ENCODE assay signal across 25 cellular contexts in genomic region chr10:3563298-3563697, GRCh38.
DNase-seq lines count a peak whose midpoint lies in the region; ATAC-seq, FAIRE-seq and TF ChIP-seq lines count a peak whose summit lies in the region.
"Had no signal": no experiment of that assay in that cellular context is flagged by ENCODE, and none has a peak within 500 bp of the region (broad histone marks: within the 10 kb centered on the region; RNA-seq: fewer than 3 reads in every experiment).

No MANE protein-coding gene starts in this region.

- no peak for TF ChIP-seq CTCF in glutamatergic neuron (IDR thresholded peaks at IDR 0.05; ENCODE audit: partially characterized antibody, unreplicated experiment)

- H3K4me3 Mint-ChIP-seq in activated T-helper 1 cell treated with anti-CD3 and anti-CD28 coated beads, Interleukin-12 subunit alpha, Interleukin-12 subunit beta, Interleukin-2, Interleukin-4 antibody, amounts not matched to agents 30 ng/mL and 10 ng/mL and 1 ng/mL, durations not matched to agents 14 hours and 24 hours and 36 hours: no peak overlapping the region
- H3K4me3 Mint-ChIP-seq in stimulated activated memory B cell treated with anti-CD40 and anti-IgM and Interleukin-4, amounts not matched to agents 10 μg/mL and 1 μg/mL and 100 μg/mL, for 72 hours: no peak overlapping the region
- H3K4me3 Mint-ChIP-seq in glutamatergic neuron (ENCODE audit: unreplicated experiment): no peak overlapping the region
- H3K4me3 Mint-ChIP-seq: immature natural killer cell; natural killer cell treated with Interleukin-12 subunit alpha and Interleukin-12 subunit beta and Interleukin-15 and Interleukin-18, amount 100 ng/mL, for 72 hours; WTC11 had no signal

- peak overlapping the region; percentile 49 for H3K27ac Mint-ChIP-seq in activated T-helper 1 cell treated with anti-CD3 and anti-CD28 coated beads, Interleukin-12 subunit alpha, Interleukin-12 subunit beta, Interleukin-2, Interleukin-4 antibody, amounts not matched to agents 30 ng/mL and 10 ng/mL and 1 ng/mL, durations not matched to agents 14 hours and 24 hours and 36 hours
- H3K27ac Mint-ChIP-seq in stimulated activated memory B cell treated with anti-CD40 and anti-IgM and Interleukin-4, amounts not matched to agents 10 μg/mL and 1 μg/mL and 100 μg/mL, for 72 hours: no peak overlapping the region
- no peak overlapping the region for H3K27ac Mint-ChIP-seq in glutamatergic neuron (ENCODE audit: unreplicated experiment)
- H3K27ac Mint-ChIP-seq: immature natural killer cell; natural killer cell treated with Interleukin-12 subunit alpha and Interleukin-12 subunit beta and Interleukin-15 and Interleukin-18, amount 100 ng/mL, for 72 hours; WTC11 had no signal

- peaks cover 3% of the 10 kb centered on the region for H3K36me3 Mint-ChIP-seq in activated T-helper 1 cell treated with anti-CD3 and anti-CD28 coated beads, Interleukin-12 subunit alpha, Interleukin-12 subunit beta, Interleukin-2, Interleukin-4 antibody, amounts not matched to agents 30 ng/mL and 10 ng/mL and 1 ng/mL, durations not matched to agents 14 hours and 24 hours and 36 hours (ENCODE audit: low read depth)
- no peaks in the 10 kb centered on the region for H3K36me3 Mint-ChIP-seq in stimulated activated memory B cell treated with anti-CD40 and anti-IgM and Interleukin-4, amounts not matched to agents 10 μg/mL and 1 μg/mL and 100 μg/mL, for 72 hours
- H3K36me3 Mint-ChIP-seq in glutamatergic neuron (ENCODE audit: unreplicated experiment): no peaks in the 10 kb centered on the region
- H3K36me3 Mint-ChIP-seq: immature natural killer cell; natural killer cell treated with Interleukin-12 subunit alpha and Interleukin-12 subunit beta and Interleukin-15 and Interleukin-18, amount 100 ng/mL, for 72 hours had no signal

- intact Hi-C loops in activated T-helper 1 cell treated with anti-CD3 and anti-CD28 coated beads, Interleukin-12 subunit alpha, Interleukin-12 subunit beta, Interleukin-2, Interleukin-4 antibody, amounts not matched to agents 30 ng/mL and 10 ng/mL and 1 ng/mL, durations not matched to agents 14 hours and 24 hours and 36 hours (cut with micrococcal nuclease): loop anchor here (1.0 to 5.0 kb wide), 4 partner anchors 44 to 214 kb away; no protein-coding TSS in a partner anchor

- ATAC-seq in stimulated activated memory B cell treated with anti-CD40 and anti-IgM and Interleukin-4, amounts not matched to agents 10 μg/mL and 1 μg/mL and 100 μg/mL, for 72 hours: peak; percentile 69
- ATAC-seq: HepG2, left lung, sciatic nerve, WTC11 had no signal

- H3K27me3 Mint-ChIP-seq in activated T-helper 1 cell treated with anti-CD3 and anti-CD28 coated beads, Interleukin-12 subunit alpha, Interleukin-12 subunit beta, Interleukin-2, Interleukin-4 antibody, amounts not matched to agents 30 ng/mL and 10 ng/mL and 1 ng/mL, durations not matched to agents 14 hours and 24 hours and 36 hours (ENCODE audit: insufficient read depth): peaks cover 7% of the 10 kb centered on the region
- H3K27me3 Mint-ChIP-seq in stimulated activated memory B cell treated with anti-CD40 and anti-IgM and Interleukin-4, amounts not matched to agents 10 μg/mL and 1 μg/mL and 100 μg/mL, for 72 hours: peaks cover 7% of the 10 kb centered on the region
- peaks cover 4% of the 10 kb centered on the region for H3K27me3 Mint-ChIP-seq in glutamatergic neuron (ENCODE audit: unreplicated experiment)

- no peak for FAIRE-seq in urothelium cell line (lab: Jason Lieb, UNC)
- FAIRE-seq: G401.6, HepG2 had no signal

- DNase-seq in activated naive CD4-positive, alpha-beta T cell treated with Interleukin-2 at 50 U/mL for 16 hours: peak; percentile 66
- DNase-seq in activated naive CD4-positive, alpha-beta T cell (lab: John Stamatoyannopoulos, UW): no peak
- DNase-seq in activated T-helper 1 cell treated with anti-CD3 and anti-CD28 coated beads, Interleukin-12 subunit alpha, Interleukin-12 subunit beta, Interleukin-2, Interleukin-4 antibody, amounts not matched to agents 30 ng/mL and 10 ng/mL and 1 ng/mL, durations not matched to agents 14 hours and 24 hours and 36 hours (ENCODE audit: low spot score): no peak
- DNase-seq in stimulated activated CD4-positive, alpha-beta T cell treated with anti-CD3 and anti-CD28 coated beads, Interleukin-2, amount 100 ng/mL, for 24 hours: peak; percentile 54 to 57
- no peak for DNase-seq in SKM-1 treated with dmso at 0.1 percent for 144 hours (lab: John Stamatoyannopoulos, UW; ENCODE audit: unreplicated experiment)
- no peak for DNase-seq in glutamatergic neuron
- no peak for DNase-seq in urothelium cell line (ENCODE audit: low spot score)
- DNase-seq: activated gamma-delta T cell; central memory CD4-positive, alpha-beta T cell; DMS 273 treated with DMSO at 0.1 percent for 48 hours; immature natural killer cell; left lung; midbrain; NCI-H510A; RPMI8226; SK-N-SH; stomach; T-helper 9 cell; trophoblast cell had no signal

- peaks cover 3% of the 10 kb centered on the region for H3K9me3 Mint-ChIP-seq in activated T-helper 1 cell treated with anti-CD3 and anti-CD28 coated beads, Interleukin-12 subunit alpha, Interleukin-12 subunit beta, Interleukin-2, Interleukin-4 antibody, amounts not matched to agents 30 ng/mL and 10 ng/mL and 1 ng/mL, durations not matched to agents 14 hours and 24 hours and 36 hours
- no peaks in the 10 kb centered on the region for H3K9me3 Mint-ChIP-seq in stimulated activated memory B cell treated with anti-CD40 and anti-IgM and Interleukin-4, amounts not matched to agents 10 μg/mL and 1 μg/mL and 100 μg/mL, for 72 hours
- H3K9me3 Mint-ChIP-seq in glutamatergic neuron (ENCODE audit: unreplicated experiment): no peaks in the 10 kb centered on the region
- H3K9me3 Mint-ChIP-seq: immature natural killer cell; natural killer cell treated with Interleukin-12 subunit alpha and Interleukin-12 subunit beta and Interleukin-15 and Interleukin-18, amount 100 ng/mL, for 72 hours had no signal

- H3K4me1 Mint-ChIP-seq in activated T-helper 1 cell treated with anti-CD3 and anti-CD28 coated beads, Interleukin-12 subunit alpha, Interleukin-12 subunit beta, Interleukin-2, Interleukin-4 antibody, amounts not matched to agents 30 ng/mL and 10 ng/mL and 1 ng/mL, durations not matched to agents 14 hours and 24 hours and 36 hours (ENCODE audit: low read depth): peaks cover 28% of the 10 kb centered on the region
- H3K4me1 Mint-ChIP-seq in stimulated activated memory B cell treated with anti-CD40 and anti-IgM and Interleukin-4, amounts not matched to agents 10 μg/mL and 1 μg/mL and 100 μg/mL, for 72 hours: peaks cover 6% of the 10 kb centered on the region
- no peaks in the 10 kb centered on the region for H3K4me1 Mint-ChIP-seq in glutamatergic neuron (ENCODE audit: low read depth, unreplicated experiment)
- H3K4me1 Mint-ChIP-seq: WTC11 had no signal

Comparison
In these comparisons a context has a peak if more than half of its experiments do, and no peak if none do; other contexts are left out.
1. DNase-seq: peak in activated naive CD4-positive, alpha-beta T cell treated with Interleukin-2 at 50 U/mL for 16 hours (single experiment) and stimulated activated CD4-positive, alpha-beta T cell treated with anti-CD3 and anti-CD28 coated beads, Interleukin-2, amount 100 ng/mL, for 24 hours (2 of 2); none in activated naive CD4-positive, alpha-beta T cell (0 of 4), activated T-helper 1 cell treated with anti-CD3 and anti-CD28 coated beads, Interleukin-12 subunit alpha, Interleukin-12 subunit beta, Interleukin-2, Interleukin-4 antibody, amounts not matched to agents 30 ng/mL and 10 ng/mL and 1 ng/mL, durations not matched to agents 14 hours and 24 hours and 36 hours (single experiment), SKM-1 treated with dmso at 0.1 percent for 144 hours (single experiment), glutamatergic neuron (single experiment) and urothelium cell line (single experiment).